8 cellular contexts compared by ENCODE assay signal in the genomic region with DNA sequence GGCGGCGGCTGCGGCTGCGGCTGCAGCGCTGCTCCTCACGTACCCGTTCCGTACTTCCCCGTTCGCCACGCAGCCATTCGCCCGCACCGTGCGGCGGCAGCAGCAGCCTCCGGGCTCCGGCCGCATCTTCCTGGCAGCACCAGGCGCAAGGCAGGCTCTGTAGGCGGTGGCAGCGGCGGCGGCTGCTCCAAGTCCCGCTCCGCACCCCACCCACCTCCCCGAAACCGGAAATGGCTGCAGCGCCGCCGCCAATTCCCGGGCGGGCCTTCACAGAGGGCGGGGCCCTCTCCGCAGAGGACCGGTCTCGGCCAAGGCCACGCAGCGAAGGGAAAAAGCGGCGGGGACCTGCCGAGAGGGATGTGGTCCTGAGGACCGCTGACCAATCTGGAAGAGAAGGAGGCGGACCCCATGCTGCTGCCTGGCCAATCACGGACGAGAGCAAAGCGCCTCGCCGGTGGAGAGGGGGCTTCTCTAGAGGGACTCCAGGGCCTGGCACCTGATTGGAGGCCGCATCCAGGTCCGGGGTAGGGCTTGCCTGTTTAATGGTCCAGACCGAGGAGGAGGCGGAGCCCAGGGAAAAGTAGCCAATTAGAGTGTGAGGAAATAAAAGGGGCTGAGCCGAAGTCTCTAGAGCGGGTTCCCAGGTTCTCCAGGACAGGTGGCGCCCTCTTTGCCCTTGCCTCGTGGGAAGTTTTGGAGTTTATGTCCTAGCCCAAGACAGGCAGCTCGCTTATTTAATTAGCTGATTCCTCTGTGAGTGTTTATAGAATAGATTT. TPM values are rescaled to one million over a fixed set of nuclear protein-coding genes. Genes with fewer than 3 reads are reported as not detected.
DNase-seq lines count a peak whose midpoint lies in the region; ATAC-seq and TF ChIP-seq lines count a peak whose summit lies in the region.

TSS of gene SPTLC2 (minus strand) at position 184 of the 776 bp plus-strand sequence. CDS start at position 126, 58 bp downstream.

- H2AFZ ChIP-seq in H9 (ENCODE audit: low read length), result no peak within 1 kb of the TSS

- H3K23ac ChIP-seq in H9 (ENCODE audit: insufficient read length, low read depth, low read length), result no peak within 1 kb of the TSS

- H3K4ac ChIP-seq in H9 (ENCODE audit: low read depth, low read length), result no peak within 1 kb of the TSS

- no peak within 1 kb of the TSS for H3T11ph ChIP-seq in H9 (ENCODE audit: low read length)

- H2BK5ac ChIP-seq in H9 (ENCODE audit: insufficient read length, low read length), result no peak within 1 kb of the TSS

- peak within 1 kb of the TSS; percentile 90 to 93 for H3K4me3 Mint-ChIP-seq in H9
- H3K4me3 Mint-ChIP-seq in natural killer cell treated with Interleukin-12 subunit alpha and Interleukin-12 subunit beta and Interleukin-15 and Interleukin-18, amount 100 ng/mL, for 72 hours, result peak within 1 kb of the TSS; percentile 97

- no peaks in the 10 kb centered on the region for H3K27me3 ChIP-seq in H9 (ENCODE audit: insufficient read depth, low read length)

- H3K36me3 Mint-ChIP-seq in H9 (ENCODE audit: insufficient read depth in 1 of 3, low read depth in 3 of 3), result peaks cover 0 to 7% (median 0%) of the 10 kb centered on the region in 3 experiments; a peak in 1 of 7 replicates
- peaks cover 11% of the 10 kb centered on the region for H3K36me3 Mint-ChIP-seq in natural killer cell treated with Interleukin-12 subunit alpha and Interleukin-12 subunit beta and Interleukin-15 and Interleukin-18, amount 100 ng/mL, for 72 hours

- H4K20me1 ChIP-seq in H9 (ENCODE audit: control insufficient read depth, insufficient read depth, insufficient read length), result no peaks in the 10 kb centered on the region

- H3K27me3 Mint-ChIP-seq in H9 (ENCODE audit: low read depth), result peaks cover 3% of the 10 kb centered on the region; the same call in 1 of the 2 replicates
- no peaks in the 10 kb centered on the region for H3K27me3 Mint-ChIP-seq in natural killer cell treated with Interleukin-12 subunit alpha and Interleukin-12 subunit beta and Interleukin-15 and Interleukin-18, amount 100 ng/mL, for 72 hours

- H2BK120ac ChIP-seq in H9 (ENCODE audit: low read depth, low read length, poor library complexity, severe bottlenecking), result no peak within 1 kb of the TSS

- no peak within 1 kb of the TSS for H3K18ac ChIP-seq in H9 (ENCODE audit: insufficient read length, low read depth, low read length)

- H3K27ac Mint-ChIP-seq in H9, result peak within 1 kb of the TSS; percentile 79 to 91 (median 82); a peak in 6 of 7 replicates
- peak within 1 kb of the TSS; percentile 86 to 89 for H3K27ac Mint-ChIP-seq in natural killer cell treated with Interleukin-12 subunit alpha and Interleukin-12 subunit beta and Interleukin-15 and Interleukin-18, amount 100 ng/mL, for 72 hours

- no peak within 1 kb of the TSS for H3K56ac ChIP-seq in H9 (ENCODE audit: insufficient read length, low read depth, low read length)

- no peaks in the 10 kb centered on the region for H3K9me3 ChIP-seq in H9 (ENCODE audit: control insufficient read depth, low read depth, low read length)

- H3K4me3 ChIP-seq in fibroblast of pulmonary artery (replicated peaks; ENCODE audit: low read depth, low read length), result peak within 1 kb of the TSS; percentile 78

- no peak within 1 kb of the TSS for H2BK12ac ChIP-seq in H9 (ENCODE audit: insufficient read length, low read depth, low read length)

- H4K8ac ChIP-seq in H9 (replicated peaks; ENCODE audit: insufficient read length, low read depth, low read length), result no peak within 1 kb of the TSS

- peaks cover 40 to 43% of the 10 kb centered on the region in 2 experiments for H3K4me1 Mint-ChIP-seq in H9
- H3K4me1 Mint-ChIP-seq in natural killer cell treated with Interleukin-12 subunit alpha and Interleukin-12 subunit beta and Interleukin-15 and Interleukin-18, amount 100 ng/mL, for 72 hours (ENCODE audit: low read depth in 2 of 2), result peaks cover 25 to 33% of the 10 kb centered on the region in 2 donors

- no peak within 1 kb of the TSS for H3K27ac ChIP-seq in H9 (ENCODE audit: insufficient read length, low read depth, low read length)

- ATAC-seq in natural killer cell treated with Interleukin-12 subunit alpha and Interleukin-12 subunit beta and Interleukin-15 and Interleukin-18, amount 100 ng/mL, for 72 hours, result peak; percentile 98
- ATAC-seq in stimulated activated naive CD8-positive, alpha-beta T cell treated with anti-CD3 and anti-CD28 coated beads, Interleukin-15, Interleukin-2, amounts not matched to agents 100 U/mL and 50 U/mL, for 24 hours, result peak; percentile 99

- H3K23me2 ChIP-seq in H9 (ENCODE audit: insufficient read length, low read depth, low read length, poor library complexity, severe bottlenecking), result peaks cover 6% of the 10 kb centered on the region

- H3K9ac ChIP-seq in H9 (ENCODE audit: extremely low read depth, insufficient read length, low read length), result peak within 1 kb of the TSS; percentile 57

- H3K79me1 ChIP-seq in H9 (ENCODE audit: insufficient read depth, low read depth, low read length, poor library complexity, severe bottlenecking), result peaks cover 3% of the 10 kb centered on the region

- H3K4me2 ChIP-seq in H9 (ENCODE audit: insufficient read depth, insufficient read length, low read length), result peak within 1 kb of the TSS; percentile 95

- H3K14ac ChIP-seq in H9 (ENCODE audit: insufficient read depth, low read length), result peak within 1 kb of the TSS; percentile 88

- no peak within 1 kb of the TSS for H2BK15ac ChIP-seq in H9 (ENCODE audit: low read depth, low read length)

- no peak within 1 kb of the TSS for H4K91ac ChIP-seq in H9 (ENCODE audit: insufficient read length, low read depth, low read length)

- in situ Hi-C loops in G401 (cut with HindIII; ENCODE audit: low sequenced_read_pairs), result no loop called here

- no peaks in the 10 kb centered on the region for H3K4me1 ChIP-seq in H9 (ENCODE audit: insufficient read depth, low read length)

- no peak within 1 kb of the TSS for H2BK20ac ChIP-seq in H9 (ENCODE audit: low read depth, low read length, poor library complexity, severe bottlenecking)

- no CpG with 5 or more reads among the region's 58 CpGs for WGBS in H9 (ENCODE audit: extremely low coverage, insufficient read length, low lambda C conversion rate)

- no peak within 1 kb of the TSS for H4K5ac ChIP-seq in H9 (ENCODE audit: insufficient read length, low read depth, low read length)

- H3K79me2 ChIP-seq in H9 (ENCODE audit: insufficient read depth, low read length), result peaks cover 12% of the 10 kb centered on the region; the same call in 1 of the 2 replicates

- peak; percentile 36; the same call in 2 of the 3 replicates for TF ChIP-seq CTCF in H9 (conservative IDR thresholded peaks at IDR 0.05)
- TF ChIP-seq CTCF in fibroblast of pulmonary artery (IDR thresholded peaks at IDR 0.05; ENCODE audit: low read length, missing control alignments), result no peak

- peak; percentile 100 for DNase-seq in G401 (ENCODE audit: low spot score)
- peak; percentile 100 for DNase-seq in H9
- DNase-seq in M059J (ENCODE audit: low read depth), result peak; percentile 99
- peak; percentile 99 for DNase-seq in SHP77 (lab: John Stamatoyannopoulos, UW)
- peak; percentile 95 for DNase-seq in activated effector memory CD4-positive, alpha-beta T cell treated with Interleukin-2 at 50 U/mL for 16 hours
- DNase-seq in fibroblast of pulmonary artery (ENCODE audit: low read depth), result peak; percentile 99
- peak; percentile 99 for DNase-seq in natural killer cell treated with Interleukin-12 subunit alpha and Interleukin-12 subunit beta and Interleukin-15 and Interleukin-18, amount 100 ng/mL, for 72 hours (ENCODE audit: low spot score)
- DNase-seq in stimulated activated naive CD8-positive, alpha-beta T cell treated with anti-CD3 and anti-CD28 coated beads, Interleukin-15, Interleukin-2, amounts not matched to agents 100 U/mL and 50 U/mL, for 24 hours, result peak; percentile 94

- H3K9me3 Mint-ChIP-seq in H9, result no peaks in the 10 kb centered on the region
- H3K9me3 Mint-ChIP-seq in natural killer cell treated with Interleukin-12 subunit alpha and Interleukin-12 subunit beta and Interleukin-15 and Interleukin-18, amount 100 ng/mL, for 72 hours, result no peaks in the 10 kb centered on the region

- H2AK5ac ChIP-seq in H9 (ENCODE audit: insufficient read length, low read length), result no peak within 1 kb of the TSS

RNA-seq across cellular contexts. Expression of gene SPTLC2, which starts in this region (rescaled TPM):
- total RNA-seq in G401 (2014; rRNA removed; shearing (Covaris generic)), result 17.9 and 20.6 TPM in 2 replicates
- total RNA-seq in H9 (2021), result 32.6 and 38.2 TPM in 2 replicates
- 12.5 and 18.8 TPM in 2 replicates for total RNA-seq in M059J (2014; rRNA removed; shearing (Covaris generic))
- total RNA-seq in natural killer cell treated with Interleukin-12 subunit alpha and Interleukin-12 subunit beta and Interleukin-15 and Interleukin-18, amount 100 ng/mL, for 72 hours, result 10 to 100 TPM; 44.0 to 65.7 TPM
